22 cellular contexts compared by ENCODE assay signal in genomic region chr13:98447130-98447529, GRCh38.
DNase-seq lines count a peak whose midpoint lies in the region; FAIRE-seq and TF ChIP-seq lines count a peak whose summit lies in the region.
"Had no signal": no experiment of that assay in that cellular context is flagged by ENCODE, and none has a peak within 500 bp of the region (broad histone marks: within the 10 kb centered on the region; RNA-seq: fewer than 3 reads in every experiment).

No MANE protein-coding gene starts in this region.

- no peak overlapping the region for H3K4me3 Mint-ChIP-seq in activated CD4-positive, alpha-beta memory T cell treated with anti-CD3 and anti-CD28 coated beads, Interleukin-2, amount 10 ng/mL, durations not matched to agents 7 days and 5 days
- no peak overlapping the region for H3K4me3 Mint-ChIP-seq in activated CD4-positive, alpha-beta memory T cell treated with anti-CD3 and anti-CD28 coated beads for 36 hours
- H3K4me3 Mint-ChIP-seq in IgD-negative memory B cell (peak overlapping the region in 1 of 4 donors; percentile 63), progenitor cell of endocrine pancreas (ENCODE audit: low read depth) (no peak overlapping the region)
- H3K4me3 Mint-ChIP-seq: stimulated activated naive CD8-positive, alpha-beta T cell treated with anti-CD3 and anti-CD28 coated beads, Interleukin-15, amount 100 ng/mL, for 72 hours had no signal

- peak overlapping the region; percentile 52 for H3K27ac Mint-ChIP-seq in activated CD4-positive, alpha-beta memory T cell treated with anti-CD3 and anti-CD28 coated beads, Interleukin-2, amount 10 ng/mL, durations not matched to agents 7 days and 5 days
- no peak overlapping the region for H3K27ac Mint-ChIP-seq in activated CD4-positive, alpha-beta memory T cell treated with anti-CD3 and anti-CD28 coated beads for 36 hours
- H3K27ac Mint-ChIP-seq in IgD-negative memory B cell (peak overlapping the region in 2 of 3 donors; percentile 76 to 88), progenitor cell of endocrine pancreas (peak overlapping the region; percentile 52)

- FAIRE-seq in GM19239 (lab: Jason Lieb, UNC) = no peak
- FAIRE-seq: A204.1 had no signal

- peak overlapping the region; percentile 1 for H3K27ac ChIP-seq in cingulate gyrus (ENCODE audit: low read depth, low read length)

- intact Hi-C loops in activated CD4-positive, alpha-beta memory T cell treated with anti-CD3 and anti-CD28 coated beads for 36 hours (cut with micrococcal nuclease) = loop anchor here (5.0 to 10.0 kb wide), 2 partner anchors 35 to 592 kb away; no protein-coding TSS in a partner anchor

- no peak for TF ChIP-seq CTCF in progenitor cell of endocrine pancreas (IDR thresholded peaks at IDR 0.05; ENCODE audit: unreplicated experiment)

- no peaks in the 10 kb centered on the region for H3K27me3 Mint-ChIP-seq in activated CD4-positive, alpha-beta memory T cell treated with anti-CD3 and anti-CD28 coated beads, Interleukin-2, amount 10 ng/mL, durations not matched to agents 7 days and 5 days
- no peaks in the 10 kb centered on the region for H3K27me3 Mint-ChIP-seq in activated CD4-positive, alpha-beta memory T cell treated with anti-CD3 and anti-CD28 coated beads for 36 hours
- H3K27me3 Mint-ChIP-seq in IgD-negative memory B cell (no peaks in the 10 kb centered on the region), progenitor cell of endocrine pancreas (no peaks in the 10 kb centered on the region)
- H3K27me3 Mint-ChIP-seq: stimulated activated naive CD8-positive, alpha-beta T cell treated with anti-CD3 and anti-CD28 coated beads, Interleukin-15, amount 100 ng/mL, for 72 hours had no signal

- peaks cover 31% of the 10 kb centered on the region for H3K36me3 Mint-ChIP-seq in activated CD4-positive, alpha-beta memory T cell treated with anti-CD3 and anti-CD28 coated beads, Interleukin-2, amount 10 ng/mL, durations not matched to agents 7 days and 5 days (ENCODE audit: low read depth)
- H3K36me3 Mint-ChIP-seq in activated CD4-positive, alpha-beta memory T cell treated with anti-CD3 and anti-CD28 coated beads for 36 hours = peaks cover 11% of the 10 kb centered on the region
- H3K36me3 Mint-ChIP-seq in IgD-negative memory B cell = peaks cover 3% of the 10 kb centered on the region
- peaks cover 29% of the 10 kb centered on the region for H3K36me3 Mint-ChIP-seq in progenitor cell of endocrine pancreas (ENCODE audit: insufficient read depth)

- CTCF ChIA-PET in activated CD4-positive, alpha-beta memory T cell treated with anti-CD3 and anti-CD28 coated beads, Interleukin-2, amount 10 ng/mL, durations not matched to agents 7 days and 5 days (lab: Charles Lee) = interaction anchor here (0.9 to 4.6 kb wide), 5 partner anchors 110 to 395 kb away, joined by 3 to 125 read pairs (median 7); no protein-coding TSS in a partner anchor
- CTCF ChIA-PET in activated CD4-positive, alpha-beta memory T cell treated with anti-CD3 and anti-CD28 coated beads for 36 hours (lab: Charles Lee) = interaction anchor here (0.5 to 6.1 kb wide), 7 partner anchors 9 to 226 kb away, joined by 4 to 155 read pairs (median 17); no protein-coding TSS in a partner anchor

- POLR2A ChIA-PET in activated CD4-positive, alpha-beta memory T cell treated with anti-CD3 and anti-CD28 coated beads, Interleukin-2, amount 10 ng/mL, durations not matched to agents 7 days and 5 days (lab: Charles Lee) = interaction anchor here (1.1 kb wide), 1 partner anchor 29 kb away, joined by 4 read pairs; no protein-coding TSS in a partner anchor
- POLR2A ChIA-PET in activated CD4-positive, alpha-beta memory T cell treated with anti-CD3 and anti-CD28 coated beads for 36 hours (lab: Charles Lee) = interaction anchor here (1.0 kb wide), 1 partner anchor 130 kb away, joined by 4 read pairs; no protein-coding TSS in a partner anchor

- DNase-seq in activated CD4-positive, alpha-beta memory T cell treated with anti-CD3 and anti-CD28 coated beads, Interleukin-2, amount 10 ng/mL, durations not matched to agents 7 days and 5 days = no peak
- no peak for DNase-seq in activated CD4-positive, alpha-beta memory T cell treated with anti-CD3 and anti-CD28 coated beads for 36 hours
- DNase-seq in progenitor cell of endocrine pancreas (ENCODE audit: low spot score, unreplicated experiment) (no peak), kidney glomerular epithelial cell (lab: John Stamatoyannopoulos, UW) (no peak), DMS153 treated with DMSO at 0.1 percent for 48 hours (lab: John Stamatoyannopoulos, UW; ENCODE audit: unreplicated experiment) (no peak), GM19239 (ENCODE audit: insufficient read length, low spot score) (no peak)
- DNase-seq: activated CD4-positive, CD25-positive, alpha-beta regulatory T cell; activated effector memory CD4-positive, alpha-beta T cell treated with anti-CD3 and anti-CD28 coated beads, Interleukin-2, amount 50 U/mL, for 16 hours; Calu3; caudate nucleus; dorsolateral prefrontal cortex; EL; left ventricle myocardium superior; NCI-H1092; NCI-H2029; NCI-H2227 treated with DMSO at 0.1 percent for 48 hours; NCI-H748 treated with DMSO at 0.1 percent for 48 hours; stimulated activated naive CD8-positive, alpha-beta T cell treated with anti-CD3 and anti-CD28 coated beads, Interleukin-15, amount 100 ng/mL, for 72 hours; transverse colon had no signal

- no peaks in the 10 kb centered on the region for H3K9me3 Mint-ChIP-seq in activated CD4-positive, alpha-beta memory T cell treated with anti-CD3 and anti-CD28 coated beads, Interleukin-2, amount 10 ng/mL, durations not matched to agents 7 days and 5 days
- H3K9me3 Mint-ChIP-seq in activated CD4-positive, alpha-beta memory T cell treated with anti-CD3 and anti-CD28 coated beads for 36 hours = no peaks in the 10 kb centered on the region
- H3K9me3 Mint-ChIP-seq in IgD-negative memory B cell (no peaks in the 10 kb centered on the region), progenitor cell of endocrine pancreas (ENCODE audit: low read depth) (no peaks in the 10 kb centered on the region)
- H3K9me3 Mint-ChIP-seq: stimulated activated naive CD8-positive, alpha-beta T cell treated with anti-CD3 and anti-CD28 coated beads, Interleukin-15, amount 100 ng/mL, for 72 hours had no signal

- H3K4me1 Mint-ChIP-seq in activated CD4-positive, alpha-beta memory T cell treated with anti-CD3 and anti-CD28 coated beads, Interleukin-2, amount 10 ng/mL, durations not matched to agents 7 days and 5 days = peaks cover 36% of the 10 kb centered on the region
- peaks cover 32% of the 10 kb centered on the region for H3K4me1 Mint-ChIP-seq in activated CD4-positive, alpha-beta memory T cell treated with anti-CD3 and anti-CD28 coated beads for 36 hours (ENCODE audit: low read depth)
- H3K4me1 Mint-ChIP-seq in IgD-negative memory B cell (peaks cover 11 to 23% (median 20%) of the 10 kb centered on the region in 3 donors), progenitor cell of endocrine pancreas (ENCODE audit: low read depth) (peaks cover 25% of the 10 kb centered on the region)
